14 cellular contexts compared by ENCODE assay signal in genomic region chr19:31969955-31970545, GRCh38.
DNase-seq lines count a peak whose midpoint lies in the region; ATAC-seq and TF ChIP-seq lines count a peak whose summit lies in the region.
"Had no signal": no experiment of that assay in that cellular context is flagged by ENCODE, and none has a peak within 500 bp of the region (broad histone marks: within the 10 kb centered on the region; RNA-seq: fewer than 3 reads in every experiment).

No MANE protein-coding gene starts in this region.

- H3K4me1 ChIP-seq in adrenal gland (replicated peaks in 1 of 2) (peaks cover 0 to 7% of the 10 kb centered on the region in 2 donors), sigmoid colon (peaks cover 0 to 35% (median 31%) of the 10 kb centered on the region in 4 donors)

- H3K27ac ChIP-seq in adrenal gland (peak overlapping the region in 4 of 5 donors; percentile 0 to 47 (median 15)), sigmoid colon (peak overlapping the region in 3 of 4 donors; percentile 45 to 71 (median 65))
- H3K27ac ChIP-seq: HL-60 had no signal

- TF ChIP-seq POLR2A in adrenal gland (IDR thresholded peaks at IDR 0.05) (no peak), sigmoid colon (IDR thresholded peaks at IDR 0.05) (no peak)

- POLR2A ChIA-PET in HEK293T (lab: Yijun Ruan, JAX), result no interaction called here

- peaks cover 51% of the 10 kb centered on the region for H3K4me1 Mint-ChIP-seq in mesothelial cell of epicardium
- H3K4me1 Mint-ChIP-seq: B cell had no signal

- TF ChIP-seq EP300 in sigmoid colon (IDR thresholded peaks at IDR 0.05), result peak in 3 of 4 donors; percentile 28 to 75 (median 51)

- no peaks in the 10 kb centered on the region for H3K36me3 ChIP-seq in adrenal gland (replicated peaks in 1 of 2)
- no peaks in the 10 kb centered on the region for H3K36me3 ChIP-seq in sigmoid colon

- peak in 6 of 7 donors; percentile 39 to 76 (median 66) for DNase-seq in adrenal gland
- DNase-seq in mesothelial cell of epicardium (ENCODE audit: low spot score in 2 of 2, unreplicated experiment in 2 of 2), result no peak
- DNase-seq in sigmoid colon, result peak; percentile 71
- no peak for DNase-seq in SIG-M5 (lab: John Stamatoyannopoulos, UW)
- DNase-seq in HEK293T (ENCODE audit: extremely low spot score), result no peak
- no peak for DNase-seq in activated naive CD4-positive, alpha-beta T cell treated with Interleukin-2 at 50 U/mL for 16 hours
- DNase-seq: C1 segment of cervical spinal cord; Calu3; CD4-positive, alpha-beta T cell; DMS 273 treated with DMSO at 0.1 percent for 48 hours; HCEC 1CT had no signal

- TF ChIP-seq CTCF in adrenal gland (IDR thresholded peaks at IDR 0.05) (no peak), mesothelial cell of epicardium (IDR thresholded peaks at IDR 0.05; ENCODE audit: unreplicated experiment) (no peak), sigmoid colon (IDR thresholded peaks at IDR 0.05) (no peak)

- 21 to 40% (median 32%) methylated on average over 3 of the region's 3 CpGs for WGBS in adrenal gland, 4 donors
- 45 to 61% methylated on average over 3 of the region's 3 CpGs for WGBS in sigmoid colon, 2 donors

- no peaks in the 10 kb centered on the region for H3K9me3 Mint-ChIP-seq in mesothelial cell of epicardium
- H3K9me3 Mint-ChIP-seq: CD4-positive, alpha-beta T cell had no signal

- H3K4me3 ChIP-seq in adrenal gland, result no peak overlapping the region
- no peak overlapping the region for H3K4me3 ChIP-seq in sigmoid colon

- peak overlapping the region; percentile 80 for H3K27ac Mint-ChIP-seq in mesothelial cell of epicardium
- H3K27ac Mint-ChIP-seq: B cell; CD4-positive, alpha-beta T cell had no signal

- H3K27me3 Mint-ChIP-seq in mesothelial cell of epicardium (ENCODE audit: low read depth), result no peaks in the 10 kb centered on the region
- H3K27me3 Mint-ChIP-seq: B cell; CD4-positive, alpha-beta T cell had no signal

- ATAC-seq in GM19455 (IDR thresholded peaks at IDR 0.05; ENCODE audit: unreplicated experiment), result no peak

- intact Hi-C loops in adrenal gland (cut with DNase I) (no loop called here), sigmoid colon (cut with DNase I) (loop anchor here (5.0 to 10.0 kb wide), 3 partner anchors 42 to 625 kb away; partner anchors contain the start of genes PDCD5 and TSHZ3)

- no peaks in the 10 kb centered on the region for H3K9me3 ChIP-seq in adrenal gland (replicated peaks in 1 of 3)
- H3K9me3 ChIP-seq in sigmoid colon, result peaks cover 0 to 2% (median 0%) of the 10 kb centered on the region in 4 donors

- no peak overlapping the region for H3K4me3 Mint-ChIP-seq in mesothelial cell of epicardium
- H3K4me3 Mint-ChIP-seq: B cell; CD4-positive, alpha-beta T cell had no signal

- H3K27me3 ChIP-seq in adrenal gland (no peaks in the 10 kb centered on the region), sigmoid colon (no peaks in the 10 kb centered on the region)

- H3K36me3 Mint-ChIP-seq in mesothelial cell of epicardium, result peaks cover 5% of the 10 kb centered on the region

- CTCF ChIA-PET in HEK293T (lab: Yijun Ruan, JAX), result no interaction called here

TF ChIP-seq in HEK293T, 16 proteins besides CTCF, POLR2A, EP300 and RAD21:
- TF ChIP-seq SUZ12 (IDR thresholded peaks at IDR 0.05) (no peak), ZNF384 (IDR thresholded peaks at IDR 0.05) (no peak), NFRKB (IDR thresholded peaks at IDR 0.05) (no peak), BHLHE40 (IDR thresholded peaks at IDR 0.05; ENCODE audit: borderline replicate concordance) (no peak), SP1 (IDR thresholded peaks at IDR 0.05) (no peak), LEF1 (IDR thresholded peaks at IDR 0.05; ENCODE audit: borderline replicate concordance) (no peak)

Comparison
In these comparisons a context has a peak if more than half of its experiments do, and no peak if none do; other contexts are left out.
1. DNase-seq: peak in adrenal gland (6 of 7) and sigmoid colon (single experiment); none in mesothelial cell of epicardium (0 of 2), SIG-M5 (single experiment), HEK293T (single experiment) and activated naive CD4-positive, alpha-beta T cell treated with Interleukin-2 at 50 U/mL for 16 hours (single experiment).